34 cellular contexts compared by ENCODE assay signal in the genomic region with DNA sequence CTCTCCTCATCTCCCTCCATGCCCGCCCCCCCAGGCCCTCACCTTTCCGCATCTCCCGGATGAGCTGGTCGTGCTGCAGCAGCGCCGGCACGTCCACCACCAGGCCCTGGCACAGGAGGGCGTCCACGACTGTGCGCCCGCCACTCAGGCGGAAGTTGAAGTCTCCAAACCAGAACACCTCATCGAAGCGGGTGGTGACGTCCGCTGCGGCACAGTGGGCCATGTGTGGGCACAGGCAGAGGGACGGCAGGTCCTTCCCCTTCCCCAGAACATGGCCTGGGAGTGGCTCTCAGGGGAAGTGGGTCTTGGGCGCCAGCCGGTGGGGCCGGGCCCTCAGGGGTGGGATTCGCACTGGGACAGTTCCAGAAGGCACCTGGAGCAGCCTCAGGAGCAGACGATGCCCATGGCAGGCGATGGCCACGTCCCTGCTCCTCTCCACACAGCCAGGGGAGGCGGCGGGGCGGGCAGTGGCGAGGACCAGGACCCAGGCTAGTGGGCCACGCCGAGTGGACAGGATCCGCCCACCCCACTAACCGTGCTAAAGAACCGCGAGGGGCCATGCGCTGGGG.
"Had no signal": no experiment of that assay in that cellular context is flagged by ENCODE, and none has a peak within 500 bp of the region (broad histone marks: within the 10 kb centered on the region; RNA-seq: fewer than 3 reads in every experiment).

No MANE protein-coding gene starts in this region.

- H3K36me3 ChIP-seq: breast epithelium had no signal

- H3K4me3 ChIP-seq: adrenal gland, body of pancreas, breast epithelium had no signal

- FAIRE-seq: astrocyte, TTC549 had no signal

- DNase-seq: activated B cell treated with CpG ODN at 0.5 μM for 24 hours; activated CD4-positive, alpha-beta memory T cell treated with anti-CD3 and anti-CD28 coated beads for 36 hours; activated CD4-positive, alpha-beta T cell treated with anti-CD3 and anti-CD28 coated beads for 4 hours; activated CD4-positive, alpha-beta T cell treated with anti-CD3 and anti-CD28 coated beads, Interleukin-2, amount 10 ng/mL, durations not matched to agents 24 days and 14 days; activated CD4-positive, alpha-beta T cell treated with anti-CD3 and anti-CD28 coated beads, Interleukin-2, amount 50 U/mL, for 1 hour; activated CD4-positive, alpha-beta T cell treated with anti-CD3 and anti-CD28 coated beads, Interleukin-2, amount 50 U/mL, for 4 hours; activated CD4-positive, CD25-positive, alpha-beta regulatory T cell treated with anti-CD3 and anti-CD28 coated beads, Interleukin-2, amount 50 U/mL, for 72 hours; activated CD8-positive, alpha-beta memory T cell treated with anti-CD3 and anti-CD28 coated beads, Interleukin-2, amount 50 U/mL, for 4 hours; activated CD8-positive, alpha-beta T cell treated with anti-CD3 and anti-CD28 coated beads for 36 hours; activated effector memory CD4-positive, alpha-beta T cell treated with anti-CD3 and anti-CD28 coated beads, Interleukin-2, amount 50 U/mL, for 16 hours; activated gamma-delta T cell treated with Interleukin-2 at 50 U/mL for 16 hours; activated naive CD4-positive, alpha-beta T cell; activated naive CD4-positive, alpha-beta T cell treated with anti-CD3 and anti-CD28 coated beads for 36 hours; activated naive CD4-positive, alpha-beta T cell treated with anti-CD3 and anti-CD28 coated beads, Interleukin-2, amount 50 U/mL, for 16 hours; activated naive CD8-positive, alpha-beta T cell treated with anti-CD3 and anti-CD28 coated beads for 36 hours; activated T-cell treated with anti-CD3 and anti-CD28 coated beads for 4 hours; activated T-cell treated with anti-CD3 and anti-CD28 coated beads, Interleukin-2, amount 50 U/mL, for 1 hour; activated T-cell treated with anti-CD3 and anti-CD28 coated beads, Interleukin-2, amount 50 U/mL, for 4 hours; activated T-cell treated with anti-CD3 and anti-CD28 coated beads, Interleukin-2, amount 50 U/mL, for 72 hours; adrenal gland; amniotic stem cell; aorta; body of pancreas; brain microvascular endothelial cell; central memory CD4-positive, alpha-beta T cell; T-helper 1 cell; T-helper 2 cell; T-helper 9 cell had no signal

- H3K27me3 ChIP-seq: adrenal gland, body of pancreas, brain microvascular endothelial cell, breast epithelium had no signal

- H3K27ac ChIP-seq: adrenal gland, body of pancreas, brain microvascular endothelial cell, breast epithelium, VCaP had no signal

- ATAC-seq: activated CD8-positive, alpha-beta T cell treated with anti-CD3 and anti-CD28 coated beads for 36 hours; activated naive CD4-positive, alpha-beta T cell treated with anti-CD3 and anti-CD28 coated beads, Interleukin-2, amount 50 U/mL, for 72 hours; activated T-cell treated with anti-CD3 and anti-CD28 coated beads, Interleukin-2, amount 50 U/mL, for 4 hours; activated T-cell treated with anti-CD3 and anti-CD28 coated beads, Interleukin-2, amount 50 U/mL, for 72 hours; activated T-helper 17 cell treated with anti-CD3 and anti-CD28 coated beads, Interleukin-2, amount 50 U/mL, for 72 hours; body of pancreas had no signal

- H3K9me3 ChIP-seq: adrenal gland, body of pancreas, breast epithelium had no signal
